ENCODE assay signal across 9 cellular contexts in the genomic region with DNA sequence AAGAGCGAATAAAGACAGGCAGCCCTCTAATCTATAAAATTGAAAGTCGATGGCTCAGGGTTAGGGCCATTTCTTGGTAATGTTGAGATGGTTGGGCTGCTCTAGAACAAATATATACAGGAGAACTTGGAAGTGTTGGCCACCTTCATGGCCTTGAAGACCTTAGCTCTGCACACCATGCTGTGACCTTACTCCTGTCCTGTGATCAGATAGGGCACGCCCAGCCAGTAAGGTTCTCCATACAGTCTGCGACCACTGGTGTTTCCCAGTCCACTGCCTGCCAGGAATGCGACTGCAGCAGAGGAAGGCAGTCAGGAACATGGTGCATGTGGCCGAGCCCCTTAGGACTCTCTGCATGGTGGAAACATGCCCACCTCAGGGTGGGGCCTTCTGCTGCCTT.
"Had no signal": no experiment of that assay in that cellular context is flagged by ENCODE, and none has a peak within 500 bp of the region (broad histone marks: within the 10 kb centered on the region; RNA-seq: fewer than 3 reads in every experiment).

No MANE protein-coding gene starts in this region.

- H3K4me3 ChIP-seq: GM23338, K562 had no signal

- ATAC-seq: GM23338, K562 had no signal

- H3K27ac ChIP-seq: HL-60 had no signal

- H2AFZ ChIP-seq: GM23338 had no signal

- DNase-seq: H9, HCEC 1CT, KG1 had no signal

- FAIRE-seq: H1, H54, HTR-8/SVneo, K562 had no signal

- H3K4me2 ChIP-seq: GM23338 had no signal
